Comparison of ENCODE assay signal across 8 cellular contexts in the genomic region with DNA sequence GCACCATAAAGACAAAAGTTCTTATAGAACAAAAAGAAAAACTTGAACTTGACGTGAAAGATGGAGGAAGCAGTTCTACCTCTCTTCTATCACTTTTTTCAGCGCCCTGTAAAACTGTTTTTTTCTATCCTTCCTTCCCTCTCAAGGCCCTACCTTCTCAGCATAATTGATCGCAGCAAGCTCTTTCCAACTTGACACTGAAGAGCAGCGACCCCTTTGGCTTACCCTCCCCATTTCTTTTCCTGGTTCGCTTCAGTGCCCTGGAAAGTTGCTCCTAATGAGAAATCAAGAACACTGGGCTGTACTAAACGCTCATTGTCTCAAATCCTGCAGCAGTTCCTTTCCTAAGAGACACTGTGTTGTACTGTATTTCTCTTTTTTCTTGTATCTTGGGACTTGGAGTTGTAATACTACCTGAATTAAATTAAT.
DNase-seq lines count a peak whose midpoint lies in the region; ATAC-seq lines count a peak whose summit lies in the region.

No MANE protein-coding gene starts in this region.

- peaks cover 51% of the 10 kb centered on the region for H3K27me3 ChIP-seq in iPS-15b (ENCODE audit: control insufficient read depth, insufficient read depth, low read length)
- H3K27me3 ChIP-seq in skeletal muscle satellite cell (ENCODE audit: control insufficient read depth, insufficient read depth, low read length) = peaks cover 22% of the 10 kb centered on the region

- no peak for ATAC-seq in GM21360 (IDR thresholded peaks at IDR 0.05; ENCODE audit: unreplicated experiment)

- H3K9me3 ChIP-seq in SK-N-MC (ENCODE audit: low read depth, low read length) (no peaks in the 10 kb centered on the region), iPS-15b (ENCODE audit: control insufficient read depth, insufficient read depth, low read length) (no peaks in the 10 kb centered on the region), skeletal muscle satellite cell (replicated peaks; ENCODE audit: low read length) (no peaks in the 10 kb centered on the region)

- DNase-seq in H4 (ENCODE audit: low spot score) (peak; percentile 11), SK-N-MC (ENCODE audit: low read depth, low spot score) (no peak), A172 (ENCODE audit: low spot score) (no peak), NCI-H2029 (lab: John Stamatoyannopoulos, UW) (no peak), medulla oblongata (ENCODE audit: extremely low spot score) (no peak)

- H3K9ac ChIP-seq in SK-N-MC (ENCODE audit: insufficient read length) (peak overlapping the region; percentile 77), iPS-15b (ENCODE audit: low read depth, low read length) (no peak overlapping the region), skeletal muscle satellite cell (ENCODE audit: low read depth, low read length) (no peak overlapping the region)

- peak overlapping the region; percentile 99 for H3K4me2 ChIP-seq in skeletal muscle satellite cell (ENCODE audit: low read length)

- H3K27ac ChIP-seq in SK-N-MC = peak overlapping the region; percentile 44

- H3K36me3 ChIP-seq in SK-N-MC (ENCODE audit: insufficient read depth, low read length) (no peaks in the 10 kb centered on the region), iPS-15b (ENCODE audit: control insufficient read depth, insufficient read depth, low read length) (no peaks in the 10 kb centered on the region), skeletal muscle satellite cell (ENCODE audit: insufficient read depth, low read length) (no peaks in the 10 kb centered on the region)

- no peaks in the 10 kb centered on the region for H3K4me1 ChIP-seq in iPS-15b (ENCODE audit: control insufficient read depth, insufficient read depth, low read length)
- H3K4me1 ChIP-seq in skeletal muscle satellite cell (ENCODE audit: control insufficient read depth, insufficient read depth, low read length) = peaks cover 8% of the 10 kb centered on the region

- H3K4me3 ChIP-seq in SK-N-MC = peak overlapping the region; percentile 95
- H3K4me3 ChIP-seq in iPS-15b (ENCODE audit: low read depth, low read length) = peak overlapping the region; percentile 67
- peak overlapping the region; percentile 85 for H3K4me3 ChIP-seq in skeletal muscle satellite cell (ENCODE audit: low read length)
